ENCODE assay signal across 8 cellular contexts in the genomic region with DNA sequence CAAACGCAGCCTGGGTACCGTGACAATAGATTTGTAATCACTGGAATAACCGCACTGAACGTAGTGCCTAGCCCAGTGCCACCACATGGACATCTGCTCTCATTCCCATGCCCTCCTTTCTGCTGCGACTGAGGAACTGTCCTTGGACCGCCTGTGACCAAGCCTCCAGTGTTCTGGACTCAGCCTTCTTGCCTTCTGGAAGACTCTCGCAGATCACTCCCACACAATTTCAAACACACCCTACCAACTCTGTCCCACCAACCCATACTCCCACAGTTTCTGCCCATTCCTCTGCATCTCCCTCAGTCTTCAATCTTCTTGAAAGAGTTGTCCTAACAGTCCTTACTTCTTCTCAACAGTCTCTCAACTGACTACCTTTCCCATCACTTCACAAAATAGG. TPM values are rescaled to one million over a fixed set of nuclear protein-coding genes. Genes with fewer than 3 reads are reported as not detected.
DNase-seq lines count a peak whose midpoint lies in the region; ATAC-seq, FAIRE-seq and TF ChIP-seq lines count a peak whose summit lies in the region.

No MANE protein-coding gene starts in this region.

- H3K4me3 ChIP-seq in AG09309 (ENCODE audit: control insufficient read depth, low read depth, low read length) (peak overlapping the region; percentile 89), MG63 (peak overlapping the region; percentile 93), bronchial epithelial cell (ENCODE audit: low read depth, low read length) (peak overlapping the region; percentile 88)

- H3K27me3 ChIP-seq in MG63, result no peaks in the 10 kb centered on the region
- no peaks in the 10 kb centered on the region for H3K27me3 ChIP-seq in bronchial epithelial cell (ENCODE audit: control insufficient read depth, insufficient read depth, low read length)

- no peak for TF ChIP-seq CTCF in AG09309 (IDR thresholded peaks at IDR 0.05; ENCODE audit: control insufficient read depth, insufficient read depth, low read depth, low read length, missing control alignments)
- TF ChIP-seq CTCF in bronchial epithelial cell (IDR thresholded peaks at IDR 0.05; ENCODE audit: insufficient read depth, low read length, severe bottlenecking), result no peak

- H3K4me1 Mint-ChIP-seq in natural killer cell treated with Interleukin-12 subunit alpha and Interleukin-12 subunit beta and Interleukin-15 and Interleukin-18, amount 100 ng/mL, for 72 hours (ENCODE audit: low read depth in 2 of 2), result peaks cover 55 to 73% of the 10 kb centered on the region in 2 donors

- H3K36me3 ChIP-seq in MG63 (peaks cover 33% of the 10 kb centered on the region), bronchial epithelial cell (ENCODE audit: control insufficient read depth, insufficient read depth, low read length) (no peaks in the 10 kb centered on the region)

- FAIRE-seq in bronchial epithelial cell (lab: Jason Lieb, UNC), result no peak

- peaks cover 15% of the 10 kb centered on the region for H3K36me3 Mint-ChIP-seq in natural killer cell treated with Interleukin-12 subunit alpha and Interleukin-12 subunit beta and Interleukin-15 and Interleukin-18, amount 100 ng/mL, for 72 hours

- ATAC-seq in GM19467 (IDR thresholded peaks at IDR 0.05; ENCODE audit: unreplicated experiment), result peak; percentile 5
- ATAC-seq in natural killer cell treated with Interleukin-12 subunit alpha and Interleukin-12 subunit beta and Interleukin-15 and Interleukin-18, amount 100 ng/mL, for 72 hours, result no peak

- no peaks in the 10 kb centered on the region for H3K9me3 Mint-ChIP-seq in natural killer cell treated with Interleukin-12 subunit alpha and Interleukin-12 subunit beta and Interleukin-15 and Interleukin-18, amount 100 ng/mL, for 72 hours

- DNase-seq in AG09309 (ENCODE audit: low read depth) (no peak), MG63 (no peak), bronchial epithelial cell (ENCODE audit: low read depth) (peak; percentile 17), A172 (ENCODE audit: low spot score) (no peak), DMS79 treated with DMSO at 0.1 percent for 48 hours (lab: John Stamatoyannopoulos, UW) (no peak)
- DNase-seq in natural killer cell treated with Interleukin-12 subunit alpha and Interleukin-12 subunit beta and Interleukin-15 and Interleukin-18, amount 100 ng/mL, for 72 hours (ENCODE audit: low spot score), result no peak
- DNase-seq in stimulated activated CD4-positive, alpha-beta T cell treated with anti-CD3 and anti-CD28 coated beads, Interleukin-4, amount 100 ng/mL, for 1 hour, result no peak

- H3K9me3 ChIP-seq in MG63, result no peaks in the 10 kb centered on the region

- no peaks in the 10 kb centered on the region for H3K27me3 Mint-ChIP-seq in natural killer cell treated with Interleukin-12 subunit alpha and Interleukin-12 subunit beta and Interleukin-15 and Interleukin-18, amount 100 ng/mL, for 72 hours

- peak overlapping the region; percentile 96 for H3K4me3 Mint-ChIP-seq in natural killer cell treated with Interleukin-12 subunit alpha and Interleukin-12 subunit beta and Interleukin-15 and Interleukin-18, amount 100 ng/mL, for 72 hours

- H3K27ac Mint-ChIP-seq in natural killer cell treated with Interleukin-12 subunit alpha and Interleukin-12 subunit beta and Interleukin-15 and Interleukin-18, amount 100 ng/mL, for 72 hours, result peak overlapping the region; percentile 95

RNA-seq across cellular contexts. Expression of a gene that starts 2.1 kb away (rescaled TPM):
- 33.8 and 34.5 TPM in 2 replicates for total RNA-seq in MG63 (2014; rRNA removed; shearing (Covaris generic); ENCODE audit: low replicate concordance)
- 113 and 120 TPM in 2 replicates for total RNA-seq in bronchial epithelial cell
- 100 to 1,000 TPM in 1 of 2 donors, 10 to 100 TPM in 1; 85.6 to 123 TPM for total RNA-seq in natural killer cell treated with Interleukin-12 subunit alpha and Interleukin-12 subunit beta and Interleukin-15 and Interleukin-18, amount 100 ng/mL, for 72 hours
- 21.7 and 21.9 TPM in 2 replicates for total RNA-seq in A172 (2014; rRNA removed; shearing (Covaris generic))

RNA-seq across cellular contexts. Expression of a gene that starts 53.7 kb away (rescaled TPM):
- total RNA-seq in MG63 (2014; rRNA removed; shearing (Covaris generic); ENCODE audit: low replicate concordance), result 52.6 and 64.1 TPM in 2 replicates
- total RNA-seq in bronchial epithelial cell, result 10.8 and 15.5 TPM in 2 replicates
- total RNA-seq in natural killer cell treated with Interleukin-12 subunit alpha and Interleukin-12 subunit beta and Interleukin-15 and Interleukin-18, amount 100 ng/mL, for 72 hours, result 10 to 100 TPM; 51.2 to 53.4 TPM
- total RNA-seq in A172 (2014; rRNA removed; shearing (Covaris generic)), result 61.9 and 68.6 TPM in 2 replicates
